Comparison of ENCODE assay signal across 19 cellular contexts in genomic region chr1:55038552-55038838, GRCh38. TPM values are rescaled to one million over a fixed set of nuclear protein-coding genes. Genes with fewer than 3 reads are reported as not detected.
A peak's percentile ranks its signal among the peaks of the same experiment; 100 is the strongest.
DNase-seq lines count a peak whose midpoint lies in the region; FAIRE-seq and TF ChIP-seq lines count a peak whose summit lies in the region.
"Had no signal": no experiment of that assay in that cellular context is flagged by ENCODE, and none has a peak within 500 bp of the region (broad histone marks: within the 10 kb centered on the region; RNA-seq: fewer than 3 reads in every experiment).

No MANE protein-coding gene starts in this region.

- TF ChIP-seq POLR2A in erythroblast (IDR thresholded peaks at IDR 0.05; ENCODE audit: low read length), result no peak

- peaks cover 17% of the 10 kb centered on the region for H3K79me2 ChIP-seq in PC-9 (ENCODE audit: low read depth)
- H3K79me2 ChIP-seq in keratinocyte (ENCODE audit: control insufficient read depth, insufficient read depth, low read length), result peaks cover 46% of the 10 kb centered on the region

- peaks cover 35% of the 10 kb centered on the region for H3K4me1 ChIP-seq in PC-9 (replicated peaks; ENCODE audit: insufficient read depth)
- H3K4me1 ChIP-seq in keratinocyte (ENCODE audit: control insufficient read depth, extremely low read depth, insufficient read depth, low read length), result peaks cover 35% of the 10 kb centered on the region
- no peaks in the 10 kb centered on the region for H3K4me1 ChIP-seq in small intestine (ENCODE audit: control insufficient read depth in 2 of 2, insufficient read depth in 1 of 2, low read depth in 1 of 2, low read length in 1 of 2)
- peaks cover 0 to 11% of the 10 kb centered on the region in 2 donors for H3K4me1 ChIP-seq in right atrium auricular region

- TF ChIP-seq CTCF in PC-9 (conservative IDR thresholded peaks at IDR 0.05) (no peak), keratinocyte (optimal IDR thresholded peaks at IDR 0.05 in 1 of 3, IDR thresholded peaks at IDR 0.05 in 1 of 3, conservative IDR thresholded peaks at IDR 0.05 in 1 of 3; ENCODE audit: extremely low read depth in 1 of 3, insufficient read depth in 2 of 3, low read length in 3 of 3) (no peak), right atrium auricular region (IDR thresholded peaks at IDR 0.05) (no peak)

- FAIRE-seq in keratinocyte (lab: Jason Lieb, UNC) (peak; percentile 58), small intestine (lab: Jason Lieb, UNC) (no peak)
- FAIRE-seq: D721Med, HTR-8/SVneo had no signal

- peak overlapping the region; percentile 85 for H3K4me2 ChIP-seq in PC-9
- H3K4me2 ChIP-seq in keratinocyte (ENCODE audit: control insufficient read depth, extremely low read depth, insufficient read depth, low read depth, low read length), result peak overlapping the region; percentile 67
- H3K4me2 ChIP-seq: BLaER1 treated with 17β-estradiol and CSF1 and Interleukin-3, amounts not matched to agents 10 nM and 100 nM had no signal

- WGBS in small intestine, 3 donors, result 55 to 85% (median 74%) methylated on average over 3 of the region's 3 CpGs

- H3K9me3 ChIP-seq in PC-9 (ENCODE audit: insufficient read depth, low read depth), result no peaks in the 10 kb centered on the region
- no peaks in the 10 kb centered on the region for H3K9me3 ChIP-seq in keratinocyte (ENCODE audit: control insufficient read depth, low read depth, low read length)
- H3K9me3 ChIP-seq in small intestine (ENCODE audit: control insufficient read depth, low read depth), result no peaks in the 10 kb centered on the region
- no peaks in the 10 kb centered on the region for H3K9me3 ChIP-seq in right atrium auricular region
- H3K9me3 ChIP-seq: BLaER1 treated with 17β-estradiol and CSF1 and Interleukin-3, amounts not matched to agents 10 nM and 100 nM had no signal

- no peaks in the 10 kb centered on the region for H3K36me3 ChIP-seq in PC-9 (ENCODE audit: low read depth)
- H3K36me3 ChIP-seq in keratinocyte (ENCODE audit: control insufficient read depth in 2 of 2, extremely low read depth in 1 of 2, insufficient read depth in 2 of 2, low read length in 2 of 2), result no peaks in the 10 kb centered on the region
- no peaks in the 10 kb centered on the region for H3K36me3 ChIP-seq in small intestine (ENCODE audit: control insufficient read depth in 2 of 2, insufficient read depth in 2 of 2, low read length in 2 of 2)
- H3K36me3 ChIP-seq in right atrium auricular region, result no peaks in the 10 kb centered on the region
- H3K36me3 ChIP-seq: BLaER1 treated with 17β-estradiol and CSF1 and Interleukin-3, amounts not matched to agents 10 nM and 100 nM had no signal

- H4K20me1 ChIP-seq in PC-9 (ENCODE audit: insufficient read depth) (no peaks in the 10 kb centered on the region), keratinocyte (ENCODE audit: control insufficient read depth, extremely low read depth, insufficient read depth, low read length) (peaks cover 24% of the 10 kb centered on the region)
- H4K20me1 ChIP-seq: BLaER1 treated with 17β-estradiol and CSF1 and Interleukin-3, amounts not matched to agents 10 nM and 100 nM had no signal

- H2AFZ ChIP-seq in PC-9, result no peak overlapping the region
- no peak overlapping the region for H2AFZ ChIP-seq in keratinocyte (ENCODE audit: control insufficient read depth, low read length)

- H3F3A ChIP-seq in PC-9 (ENCODE audit: insufficient read depth, low read depth), result no peaks in the 10 kb centered on the region; the same call in 1 of the 2 replicates

- CTCF ChIA-PET in PC-9 (lab: Charles Lee), result no interaction called here

- no peak for DNase-seq in PC-9
- no peak for DNase-seq in keratinocyte (ENCODE audit: low read depth, low spot score)
- peak; percentile 15 for DNase-seq in small intestine
- no peak for DNase-seq in superior temporal gyrus (ENCODE audit: extremely low spot score)
- no peak for DNase-seq in right atrium auricular region (ENCODE audit: low spot score)
- DNase-seq in erythroblast (lab: John Stamatoyannopoulos, UW), result no peak
- DNase-seq: CD8-positive, alpha-beta T cell; DMS79; MM.1S; NCI-H1092; NCI-H1436 treated with DMSO at 0.1 percent for 48 hours; NCI-H2029; NCI-H526 had no signal

- BruUV-seq in PC-9 (replicated peaks; lab: Mats Ljungman, UMichigan), result no TSS peak

- H3K4me3 ChIP-seq in PC-9 (no peak overlapping the region), keratinocyte (ENCODE audit: control insufficient read depth in 2 of 3, extremely low read depth in 1 of 3, insufficient read depth in 2 of 3, low read depth in 1 of 3, low read length in 3 of 3) (no peak overlapping the region), small intestine (ENCODE audit: low read depth in 1 of 2, low read length in 2 of 2) (no peak overlapping the region), right atrium auricular region (no peak overlapping the region)
- H3K4me3 ChIP-seq: BLaER1 treated with 17β-estradiol and CSF1 and Interleukin-3, amounts not matched to agents 10 nM and 100 nM had no signal

- H3K9ac ChIP-seq in keratinocyte (ENCODE audit: control insufficient read depth, extremely low read depth, insufficient read depth, low read length), result no peak overlapping the region
- H3K9ac ChIP-seq: BLaER1 treated with 17β-estradiol and CSF1 and Interleukin-3, amounts not matched to agents 10 nM and 100 nM had no signal

- dilution Hi-C loops in keratinocyte (cut with MboI; ENCODE audit: extremely low pct_ligation_motif_present, low sequenced_read_pairs), result no loop called here

- H3K27me3 ChIP-seq in PC-9 (ENCODE audit: insufficient read depth, low read depth) (0 out of 2 replicates have a peak, but pooled peaks cover 2% of the 10 kb centered on the region), keratinocyte (ENCODE audit: control insufficient read depth, extremely low read depth, insufficient read depth, low read length) (no peaks in the 10 kb centered on the region), small intestine (ENCODE audit: control insufficient read depth in 2 of 2, insufficient read depth in 2 of 2, low read length in 2 of 2) (peaks cover 0 to 8% of the 10 kb centered on the region in 2 donors), right atrium auricular region (no peaks in the 10 kb centered on the region)

- intact Hi-C loops in PC-9 (cut with micrococcal nuclease; ENCODE audit: unreplicated experiment), result no loop called here

- H3K27ac ChIP-seq in PC-9 (no peak overlapping the region), keratinocyte (ENCODE audit: control insufficient read depth, insufficient read depth, low read length) (peak overlapping the region; percentile 77), small intestine (ENCODE audit: low read depth in 1 of 2, low read length in 1 of 2) (no peak overlapping the region), right atrium auricular region (no peak overlapping the region)
- H3K27ac ChIP-seq: BLaER1 treated with 17β-estradiol and CSF1 and Interleukin-3, amounts not matched to agents 10 nM and 100 nM had no signal

- H3K9me2 ChIP-seq in PC-9 (ENCODE audit: insufficient read depth), result no peaks in the 10 kb centered on the region

- no peaks in the 10 kb centered on the region for H3K9me1 ChIP-seq in keratinocyte (ENCODE audit: control insufficient read depth, extremely low read depth, insufficient read depth, low read length)

- POLR2A ChIA-PET in PC-9 (lab: Charles Lee; ENCODE audit: unreplicated experiment), result no interaction called here

RNA-seq across cellular contexts. Expression of gene PCSK9, which starts 0.9 kb away (rescaled TPM):
- total RNA-seq in PC-9 (2021), result 60.7 and 133 TPM in 2 replicates
- polyA plus RNA-seq in keratinocyte, result 56.0 to 86.2 TPM (median 61.7 TPM) in 3 replicates
- polyA plus RNA-seq in keratinocyte (2011; ENCODE audit: low read depth), result 1.7 TPM
- polyA plus RNA-seq in keratinocyte (2011; cell fraction: cytosol; rRNA removed), result 13.3 and 22.9 TPM in 2 replicates
- 101 and 129 TPM in 2 replicates for polyA plus RNA-seq in keratinocyte (2011; cell fraction: nucleus; rRNA removed)
- polyA plus RNA-seq in keratinocyte (2012; ENCODE audit: low replicate concordance), result 7.3 and 119 TPM in 2 replicates
- 42.3 to 107 TPM (median 53.2 TPM) in 3 replicates for polyA minus RNA-seq in keratinocyte
- 71.6 TPM for polyA minus RNA-seq in keratinocyte (2011; cell fraction: cytosol; rRNA and poly(A)+ RNA removed)
- polyA minus RNA-seq in keratinocyte (2011; cell fraction: nucleus; rRNA and poly(A)+ RNA removed), result 148 and 180 TPM in 2 replicates
- polyA plus RNA-seq in small intestine, result 10 to 100 TPM in 1 of 3 donors, under 1 TPM in 2; 0.45 to 24.2 (median 0.54) TPM
- total RNA-seq in right atrium auricular region, result under 1 TPM in 1 of 2 donors, not detected in 1; 0.47 TPM
- total RNA-seq: CD8-positive, alpha-beta T cell; Right ventricle myocardium inferior had no signal

RNA-seq across cellular contexts. Expression of gene BSND, which starts 39.8 kb away (rescaled TPM):
- total RNA-seq in PC-9 (2021) (0.09 TPM in 1 of 2 replicates, not detected in the other), right atrium auricular region (not detected)
- polyA plus RNA-seq in keratinocyte (not detected in 3 replicates), small intestine (under 1 TPM in 1 of 3 donors, not detected in 2; 0.01 TPM)
- polyA plus RNA-seq in keratinocyte (2011; ENCODE audit: low read depth), result not detected
- not detected in 2 replicates for polyA plus RNA-seq in keratinocyte (2011; cell fraction: cytosol; rRNA removed)
- not detected in 2 replicates for polyA plus RNA-seq in keratinocyte (2011; cell fraction: nucleus; rRNA removed)
- not detected in 2 replicates for polyA plus RNA-seq in keratinocyte (2012; ENCODE audit: low replicate concordance)
- not detected in 3 replicates for polyA minus RNA-seq in keratinocyte
- polyA minus RNA-seq in keratinocyte (2011; cell fraction: cytosol; rRNA and poly(A)+ RNA removed), result not detected
- not detected in 2 replicates for polyA minus RNA-seq in keratinocyte (2011; cell fraction: nucleus; rRNA and poly(A)+ RNA removed)
- total RNA-seq: CD8-positive, alpha-beta T cell; LHCN-M2; Right ventricle myocardium inferior; SK-MEL-5 had no signal

RNA-seq across cellular contexts. Expression of gene TMEM61, which starts 58.1 kb away (rescaled TPM):
- 3.8 and 5.0 TPM in 2 replicates for total RNA-seq in PC-9 (2021)
- polyA plus RNA-seq in keratinocyte, result 0.49 to 1.1 TPM (median 1.0 TPM) in 3 replicates
- 0.65 TPM for polyA plus RNA-seq in keratinocyte (2011; ENCODE audit: low read depth)
- 0.69 and 1.9 TPM in 2 replicates for polyA plus RNA-seq in keratinocyte (2011; cell fraction: cytosol; rRNA removed)
- 1.2 and 1.8 TPM in 2 replicates for polyA plus RNA-seq in keratinocyte (2011; cell fraction: nucleus; rRNA removed)
- 1.3 and 1.4 TPM in 2 replicates for polyA plus RNA-seq in keratinocyte (2012; ENCODE audit: low replicate concordance)
- polyA minus RNA-seq in keratinocyte, result 0.32 to 0.36 TPM in 2 of 3 replicates, not detected in the other
- 2.5 TPM for polyA minus RNA-seq in keratinocyte (2011; cell fraction: cytosol; rRNA and poly(A)+ RNA removed)
- 0.53 and 0.93 TPM in 2 replicates for polyA minus RNA-seq in keratinocyte (2011; cell fraction: nucleus; rRNA and poly(A)+ RNA removed)
- polyA plus RNA-seq in small intestine, result 1 to 10 TPM; 2.2 to 6.7 (median 5.4) TPM
- total RNA-seq in right atrium auricular region, result not detected
- total RNA-seq: CD8-positive, alpha-beta T cell; LHCN-M2; Right ventricle myocardium inferior; SK-MEL-5 had no signal

Comparison
In these comparisons a context has a peak if more than half of its experiments do, and no peak if none do; other contexts are left out.
1. RNA of gene PCSK9, which starts 0.9 kb away (total RNA-seq): 60.7 to 133 TPM in PC-9; 0.47 TPM in right atrium auricular region; every median in the first group is over 10 times any median in the second.